ENCODE assay signal across 13 cellular contexts in the genomic region with DNA sequence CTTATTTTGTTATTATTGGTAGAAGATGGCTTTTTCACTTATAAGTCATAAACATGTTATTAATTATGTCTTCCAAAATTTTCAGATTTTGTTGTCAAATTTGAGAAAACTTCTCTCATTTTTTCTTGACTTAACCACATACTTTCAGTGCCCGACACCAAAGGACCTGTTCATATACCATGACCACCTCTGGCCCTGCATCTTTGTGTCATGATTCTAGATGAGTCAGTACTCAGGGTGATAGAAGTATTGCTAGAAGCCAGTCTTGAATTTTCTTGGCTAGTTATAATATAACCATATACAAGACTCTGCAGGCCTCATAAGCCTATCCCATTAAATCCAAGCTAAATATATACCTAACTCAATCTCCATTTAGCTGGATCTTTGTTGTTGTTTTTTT. TPM values are rescaled to one million over a fixed set of nuclear protein-coding genes. Genes with fewer than 3 reads are reported as not detected.
DNase-seq lines count a peak whose midpoint lies in the region; ATAC-seq and TF ChIP-seq lines count a peak whose summit lies in the region.
"Had no signal": no experiment of that assay in that cellular context is flagged by ENCODE, and none has a peak within 500 bp of the region (broad histone marks: within the 10 kb centered on the region; RNA-seq: fewer than 3 reads in every experiment).

No MANE protein-coding gene starts in this region.

- H3K27ac ChIP-seq in dorsolateral prefrontal cortex: no peak overlapping the region
- H3K27ac ChIP-seq: GM23248, SK-N-MC, stomach had no signal

- ATAC-seq in GM18868 (IDR thresholded peaks at IDR 0.05; ENCODE audit: unreplicated experiment) (peak; percentile 82), HG02678 (IDR thresholded peaks at IDR 0.05; ENCODE audit: unreplicated experiment) (peak; percentile 74), HG03442 (IDR thresholded peaks at IDR 0.05; ENCODE audit: unreplicated experiment) (peak; percentile 83), WTC11 (no peak)
- peak; percentile 88 to 91 for ATAC-seq in stimulated activated naive B cell treated with anti-CD40 and anti-IgM and Interleukin-4, amounts not matched to agents 10 μg/mL and 1 μg/mL and 100 μg/mL, for 72 hours (replicated peaks)

- no peak overlapping the region for H3K4me3 ChIP-seq in dorsolateral prefrontal cortex
- H3K4me3 ChIP-seq: GM23248, SK-N-MC, stomach had no signal

- H3K36me3 Mint-ChIP-seq in stimulated activated naive B cell treated with anti-CD40 and anti-IgM and Interleukin-4, amounts not matched to agents 10 μg/mL and 1 μg/mL and 100 μg/mL, for 72 hours: peaks cover 33 to 34% of the 10 kb centered on the region in 2 donors
- H3K36me3 Mint-ChIP-seq in WTC11: no peaks in the 10 kb centered on the region
- H3K36me3 Mint-ChIP-seq in immature natural killer cell: peaks cover 3 to 14% (median 11%) of the 10 kb centered on the region in 3 donors

- DNase-seq in stimulated activated naive B cell treated with anti-CD40 and anti-IgM and Interleukin-4, amounts not matched to agents 10 μg/mL and 1 μg/mL and 100 μg/mL, for 72 hours: no peak
- DNase-seq in WTC11 (ENCODE audit: low spot score) (no peak), dorsolateral prefrontal cortex (no peak), immature natural killer cell (no peak)
- DNase-seq: activated gamma-delta T cell treated with Interleukin-2 at 50 U/mL for 16 hours, GM23248, NCI-H1105, stomach had no signal

- H3K27me3 Mint-ChIP-seq in stimulated activated naive B cell treated with anti-CD40 and anti-IgM and Interleukin-4, amounts not matched to agents 10 μg/mL and 1 μg/mL and 100 μg/mL, for 72 hours: no peaks in the 10 kb centered on the region
- H3K27me3 Mint-ChIP-seq in WTC11 (ENCODE audit: low read depth): no peaks in the 10 kb centered on the region
- H3K27me3 Mint-ChIP-seq in immature natural killer cell (ENCODE audit: low read depth in 3 of 3): peaks cover 0 to 3% (median 0%) of the 10 kb centered on the region in 3 donors

- intact Hi-C loops in dorsolateral prefrontal cortex (cut with DNase I): no loop called here

- CTCF ChIA-PET in WTC11 (lab: Charles Lee): no interaction called here

- H3K9me3 Mint-ChIP-seq in stimulated activated naive B cell treated with anti-CD40 and anti-IgM and Interleukin-4, amounts not matched to agents 10 μg/mL and 1 μg/mL and 100 μg/mL, for 72 hours: peaks cover 3 to 5% of the 10 kb centered on the region in 2 donors
- H3K9me3 Mint-ChIP-seq in WTC11 (no peaks in the 10 kb centered on the region), immature natural killer cell (no peaks in the 10 kb centered on the region)
- H3K9me3 Mint-ChIP-seq: CD14-positive monocyte had no signal

- no peak overlapping the region for H3K4me3 Mint-ChIP-seq in stimulated activated naive B cell treated with anti-CD40 and anti-IgM and Interleukin-4, amounts not matched to agents 10 μg/mL and 1 μg/mL and 100 μg/mL, for 72 hours
- H3K4me3 Mint-ChIP-seq in WTC11: no peak overlapping the region
- no peak overlapping the region for H3K4me3 Mint-ChIP-seq in immature natural killer cell
- H3K4me3 Mint-ChIP-seq: CD14-positive monocyte had no signal

- peaks cover 35 to 57% of the 10 kb centered on the region in 2 donors for H3K4me1 Mint-ChIP-seq in stimulated activated naive B cell treated with anti-CD40 and anti-IgM and Interleukin-4, amounts not matched to agents 10 μg/mL and 1 μg/mL and 100 μg/mL, for 72 hours
- H3K4me1 Mint-ChIP-seq in WTC11: no peaks in the 10 kb centered on the region
- peaks cover 10 to 17% of the 10 kb centered on the region in 2 donors for H3K4me1 Mint-ChIP-seq in immature natural killer cell
- H3K4me1 Mint-ChIP-seq: CD14-positive monocyte had no signal

- no peak overlapping the region for H3K27ac Mint-ChIP-seq in stimulated activated naive B cell treated with anti-CD40 and anti-IgM and Interleukin-4, amounts not matched to agents 10 μg/mL and 1 μg/mL and 100 μg/mL, for 72 hours
- H3K27ac Mint-ChIP-seq in WTC11 (no peak overlapping the region), immature natural killer cell (no peak overlapping the region)
- H3K27ac Mint-ChIP-seq: CD14-positive monocyte had no signal

- no peaks in the 10 kb centered on the region for H3K27me3 ChIP-seq in dorsolateral prefrontal cortex
- H3K27me3 ChIP-seq: stomach had no signal

- POLR2A ChIA-PET in WTC11 (lab: Charles Lee): no interaction called here

- no peak for TF ChIP-seq CTCF in WTC11 (IDR thresholded peaks at IDR 0.05)
- no peak for TF ChIP-seq CTCF in dorsolateral prefrontal cortex (IDR thresholded peaks at IDR 0.05 in 54 of 56, conservative IDR thresholded peaks at IDR 0.05 in 2 of 56; ENCODE audit: low read depth in 1 of 56, partially characterized antibody in 56 of 56)

TF ChIP-seq in WTC11, 78 proteins besides CTCF, POLR2A, EP300 and RAD21:
- TF ChIP-seq SMAD3 (CRISPR knock-in tag; IDR thresholded peaks at IDR 0.05; ENCODE audit: borderline replicate concordance): no peak
- no peak for TF ChIP-seq OVOL2 (CRISPR knock-in tag; IDR thresholded peaks at IDR 0.05; ENCODE audit: borderline replicate concordance)

RNA-seq across cellular contexts. Expression of a gene that starts 35.4 kb away (rescaled TPM):
- total RNA-seq in WTC11 (2021): 64.8 to 66.3 TPM (median 65.5 TPM) in 3 replicates
- total RNA-seq in dorsolateral prefrontal cortex: 10 to 100 TPM; 10.7 to 31.8 (median 19.2) TPM
- 10 to 100 TPM; 30.2 to 32.8 (median 32.0) TPM for polyA plus RNA-seq in immature natural killer cell
